ENCODE assay signal across 8 cellular contexts in the genomic region with DNA sequence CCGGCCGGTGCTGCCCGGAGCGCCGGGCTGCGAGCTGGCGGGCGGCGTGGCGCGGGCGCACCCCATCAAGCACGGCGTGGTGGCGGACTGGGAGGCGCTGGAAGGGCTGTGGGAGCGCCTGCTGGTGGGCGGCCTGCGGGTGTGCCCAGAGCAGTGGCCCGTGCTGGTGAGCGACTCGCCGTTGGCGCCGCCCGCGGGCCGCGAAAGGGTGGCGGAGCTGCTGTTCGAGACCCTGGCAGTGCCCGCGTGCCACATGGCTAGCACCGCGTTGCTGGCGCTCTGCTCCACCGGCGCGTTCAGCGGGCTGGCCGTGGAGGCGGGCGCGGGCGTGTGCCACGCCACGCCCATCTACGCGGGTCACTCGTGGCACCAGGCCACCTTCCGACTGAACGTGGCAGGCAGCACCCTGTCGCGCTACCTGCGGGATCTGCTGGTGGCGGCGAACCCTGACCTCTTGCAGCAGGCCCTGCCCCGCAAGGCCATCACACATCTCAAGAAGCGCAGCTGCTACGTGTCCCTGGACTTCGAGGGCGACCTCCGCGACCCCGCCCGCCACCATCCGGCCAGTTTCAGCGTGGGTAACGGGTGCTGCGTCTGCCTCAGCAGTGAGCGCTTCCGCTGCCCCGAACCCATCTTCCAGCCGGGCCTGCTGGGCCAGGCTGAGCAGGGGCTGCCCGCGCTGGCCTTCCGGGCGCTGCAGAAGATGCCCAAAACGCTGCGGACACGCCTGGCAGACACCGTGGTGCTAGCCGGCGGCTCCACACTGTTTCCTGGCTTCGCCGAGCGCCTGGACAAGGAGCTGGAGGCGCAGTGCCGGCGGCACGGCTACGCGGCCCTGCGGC.
A peak's percentile ranks its signal among the peaks of the same experiment; 100 is the strongest.
DNase-seq lines count a peak whose midpoint lies in the region; ATAC-seq and TF ChIP-seq lines count a peak whose summit lies in the region.

No MANE protein-coding gene starts in this region.

- ATAC-seq in GM18873 (IDR thresholded peaks at IDR 0.05; ENCODE audit: low FRiP score, unreplicated experiment) (peak; percentile 31), HG03354 (IDR thresholded peaks at IDR 0.05; ENCODE audit: poor library complexity, severe bottlenecking, unreplicated experiment) (peak; percentile 22)

- H3K4me3 ChIP-seq in AG09309 (ENCODE audit: control insufficient read depth, low read depth, low read length) = peak overlapping the region; percentile 43
- H3K4me3 ChIP-seq in astrocyte of the spinal cord (ENCODE audit: low read depth, low read length) = peak overlapping the region; percentile 40
- peak overlapping the region; percentile 24 for H3K4me3 ChIP-seq in iPS-11a (ENCODE audit: low read depth, low read length)
- peak overlapping the region; percentile 54 for H3K4me3 ChIP-seq in skeletal muscle cell (ENCODE audit: low read depth, low read length)

- DNase-seq in AG09309 (ENCODE audit: low read depth) = no peak
- peak in 4 of 5 donors; percentile 24 to 81 (median 42) for DNase-seq in T-helper 1 cell
- no peak for DNase-seq in astrocyte of the spinal cord (ENCODE audit: low read depth, low spot score)
- DNase-seq in skeletal muscle cell (ENCODE audit: low read depth) = no peak
- DNase-seq in NCI-H524 (lab: John Stamatoyannopoulos, UW) = no peak

- in situ Hi-C loops in astrocyte of the spinal cord (cut with HindIII; ENCODE audit: low sequenced_read_pairs) = no loop called here

- TF ChIP-seq CTCF in AG09309 (IDR thresholded peaks at IDR 0.05; ENCODE audit: control insufficient read depth, insufficient read depth, low read depth, low read length, missing control alignments) (no peak), astrocyte of the spinal cord (IDR thresholded peaks at IDR 0.05; ENCODE audit: low read depth, low read length) (no peak)

Comparison
In these comparisons a context has a peak if more than half of its experiments do, and no peak if none do; other contexts are left out.
1. DNase-seq: peak in T-helper 1 cell (4 of 5); none in AG09309 (single experiment), astrocyte of the spinal cord (single experiment), skeletal muscle cell (single experiment) and NCI-H524 (0 of 2).
2. Peak in every context shown above with its lines, with median percentiles within 50 percentile points of each other: H3K4me3 ChIP-seq.